1 cellular context compared by ENCODE assay signal in the genomic region with DNA sequence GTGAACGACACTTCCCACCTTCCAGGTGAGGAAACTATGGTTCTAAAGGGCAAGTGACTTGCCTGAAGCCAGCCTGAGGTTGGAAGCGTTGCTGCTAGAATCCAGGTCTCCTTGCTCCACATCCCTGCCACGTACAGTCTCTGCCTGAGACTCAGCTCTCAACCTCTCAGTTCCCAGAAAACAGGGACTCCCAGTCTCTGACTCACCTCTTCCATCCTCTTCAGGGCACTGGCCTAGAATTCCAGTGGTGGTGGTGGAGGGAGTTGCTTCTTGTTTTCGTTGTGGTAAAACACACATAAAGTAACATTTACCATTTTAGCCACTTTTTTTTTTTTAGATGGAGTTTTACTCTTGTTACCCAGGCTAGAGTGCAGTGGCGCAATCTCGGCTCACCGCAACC.
TF ChIP-seq lines count a peak whose summit lies in the region.

No MANE protein-coding gene starts in this region.

TF ChIP-seq in IMR-90, 13 proteins besides CTCF, POLR2A, EP300 and RAD21:
- TF ChIP-seq FOS (IDR thresholded peaks at IDR 0.05; ENCODE audit: low read depth, low read length): 0 out of 2 replicates have a peak, but pooled peaks have one; percentile 37
- no peak for TF ChIP-seq MXI1 (IDR thresholded peaks at IDR 0.05; ENCODE audit: borderline replicate concordance, low read depth, low read length)
- no peak for TF ChIP-seq RFX5 (IDR thresholded peaks at IDR 0.05; ENCODE audit: low read depth, low read length)
- TF ChIP-seq BHLHE40 (IDR thresholded peaks at IDR 0.05; ENCODE audit: low read depth, low read length): no peak
